Comparison of ENCODE assay signal across 8 cellular contexts in the genomic region with DNA sequence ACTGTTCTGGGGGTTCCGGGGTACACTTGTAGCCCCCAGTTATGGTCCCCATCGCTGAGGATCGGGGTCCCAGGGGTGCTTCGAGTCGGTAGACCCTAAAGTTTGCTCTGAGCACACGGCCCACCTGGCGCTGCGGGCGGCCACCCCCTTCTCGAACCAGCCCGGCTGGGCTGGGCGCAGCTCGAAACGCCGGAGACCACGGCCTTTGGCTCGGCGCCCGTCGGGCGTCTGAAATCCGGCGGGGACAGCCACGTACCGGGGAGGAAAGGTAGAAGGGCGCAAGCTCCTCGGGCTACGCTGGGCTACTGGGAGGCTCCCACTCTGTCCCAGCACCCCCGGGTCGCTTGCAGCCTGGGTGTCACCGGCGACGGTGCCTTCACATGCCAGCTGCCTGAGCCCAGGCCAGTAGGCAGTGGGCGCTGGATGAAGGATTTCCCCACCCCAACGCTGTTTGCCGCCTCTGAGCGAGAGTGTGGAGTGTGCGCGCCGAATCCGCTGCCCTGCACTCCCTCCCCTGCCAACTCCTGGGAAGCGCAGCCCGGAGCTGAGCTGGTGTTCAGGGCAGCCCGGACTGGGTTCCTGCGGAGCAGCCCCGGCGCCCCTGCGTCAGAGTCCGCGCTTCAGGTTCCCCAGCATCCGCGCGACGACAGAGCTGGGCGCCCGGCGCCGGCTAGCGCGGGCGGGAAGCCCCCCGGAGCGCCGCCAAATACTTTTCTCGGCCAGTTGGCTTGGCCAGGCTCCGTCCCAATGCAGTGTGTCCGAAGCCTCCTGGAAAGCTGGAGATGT. TPM values are rescaled to one million over a fixed set of nuclear protein-coding genes. Genes with fewer than 3 reads are reported as not detected.
A peak's percentile ranks its signal among the peaks of the same experiment; 100 is the strongest.
DNase-seq lines count a peak whose midpoint lies in the region; ATAC-seq and TF ChIP-seq lines count a peak whose summit lies in the region.

No MANE protein-coding gene starts in this region.

- no peak overlapping the region for H3K27ac ChIP-seq in ectodermal cell (ENCODE audit: insufficient read depth, low read depth, low read length, poor library complexity, severe bottlenecking)
- H3K27ac ChIP-seq in testis, result peak overlapping the region; percentile 87 to 88

- H3K27ac Mint-ChIP-seq in T-helper 1 cell treated with Interleukin-12 subunit alpha and Interleukin-12 subunit beta and Interleukin-4 antibody, amounts not matched to agents 30 μg/mL and 1 μg/mL, for 36 hours, result no peak overlapping the region
- no peak overlapping the region for H3K27ac Mint-ChIP-seq in memory B cell

- H3K27me3 ChIP-seq in ectodermal cell (ENCODE audit: control insufficient read depth, insufficient read depth, low read length, poor library complexity, severe bottlenecking) (peaks cover 63% of the 10 kb centered on the region), testis (no peaks in the 10 kb centered on the region)

- H3K4me1 ChIP-seq in ectodermal cell (ENCODE audit: control insufficient read depth, insufficient read depth, low read length), result no peaks in the 10 kb centered on the region
- no peaks in the 10 kb centered on the region for H3K4me1 ChIP-seq in testis

- DNase-seq in T-helper 1 cell (no peak), SW480 (ENCODE audit: low spot score) (peak; percentile 50), memory B cell (ENCODE audit: low spot score in 2 of 2) (peak in 1 of 2 donors; percentile 15), testis (no peak), NCI-H774 (lab: John Stamatoyannopoulos, UW) (no peak)

- H3K4me3 ChIP-seq in ectodermal cell (ENCODE audit: insufficient read depth, low read depth, low read length), result peak overlapping the region; percentile 39
- peak overlapping the region; percentile 59 to 74 for H3K4me3 ChIP-seq in testis

- no peaks in the 10 kb centered on the region for H3K36me3 ChIP-seq in ectodermal cell (ENCODE audit: control insufficient read depth, insufficient read depth, low read length)
- no peaks in the 10 kb centered on the region for H3K36me3 ChIP-seq in testis (ENCODE audit: low read depth, missing control alignments)

- peak overlapping the region; percentile 77 for H3K4me3 Mint-ChIP-seq in T-helper 1 cell treated with Interleukin-12 subunit alpha and Interleukin-12 subunit beta and Interleukin-4 antibody, amounts not matched to agents 30 μg/mL and 1 μg/mL, for 36 hours
- peak overlapping the region; percentile 70 for H3K4me3 Mint-ChIP-seq in memory B cell

- no peaks in the 10 kb centered on the region for H3K9me3 Mint-ChIP-seq in T-helper 1 cell treated with Interleukin-12 subunit alpha and Interleukin-12 subunit beta and Interleukin-4 antibody, amounts not matched to agents 30 μg/mL and 1 μg/mL, for 36 hours
- H3K9me3 Mint-ChIP-seq in memory B cell, result no peaks in the 10 kb centered on the region

- intact Hi-C loops in testis (cut with DNase I; ENCODE audit: low total_unique reads), result loop anchor here (10.0 kb wide), 1 partner anchor 151 kb away; no protein-coding TSS in a partner anchor

- peaks cover 25% of the 10 kb centered on the region for H3K27me3 Mint-ChIP-seq in T-helper 1 cell treated with Interleukin-12 subunit alpha and Interleukin-12 subunit beta and Interleukin-4 antibody, amounts not matched to agents 30 μg/mL and 1 μg/mL, for 36 hours (ENCODE audit: low read depth)
- H3K27me3 Mint-ChIP-seq in memory B cell, result peaks cover 11% of the 10 kb centered on the region

- H3K36me3 Mint-ChIP-seq in T-helper 1 cell treated with Interleukin-12 subunit alpha and Interleukin-12 subunit beta and Interleukin-4 antibody, amounts not matched to agents 30 μg/mL and 1 μg/mL, for 36 hours (ENCODE audit: low read depth), result peaks cover 2% of the 10 kb centered on the region
- H3K36me3 Mint-ChIP-seq in memory B cell, result peaks cover 2% of the 10 kb centered on the region

- peaks cover 21% of the 10 kb centered on the region for H3K4me1 Mint-ChIP-seq in T-helper 1 cell treated with Interleukin-12 subunit alpha and Interleukin-12 subunit beta and Interleukin-4 antibody, amounts not matched to agents 30 μg/mL and 1 μg/mL, for 36 hours (ENCODE audit: low read depth)
- H3K4me1 Mint-ChIP-seq in memory B cell, result peaks cover 21% of the 10 kb centered on the region

- H3K9me3 ChIP-seq in ectodermal cell (ENCODE audit: control insufficient read depth, low read length) (no peaks in the 10 kb centered on the region), testis (no peaks in the 10 kb centered on the region)

- 0% methylated on average over 67 of the region's 67 CpGs for WGBS in ectodermal cell, 2 experiments
- whole genome bisulfite sequencing in testis, 2 donors, result 0 to 11% methylated on average over 4 to 26 of the region's 67 CpGs

- TF ChIP-seq POLR2A in testis (IDR thresholded peaks at IDR 0.05), result no peak

- ATAC-seq in memory B cell (ENCODE audit: low read depth) (peak; percentile 3), HG02938 (IDR thresholded peaks at IDR 0.05; ENCODE audit: unreplicated experiment) (no peak)

- no peak for TF ChIP-seq CTCF in testis (IDR thresholded peaks at IDR 0.05)

RNA-seq across cellular contexts. Expression of a gene that starts 0.6 kb away (rescaled TPM):
- polyA plus RNA-seq in ectodermal cell (2013, experiment 1 of 4), result 1.3 TPM
- 1.2 TPM for polyA plus RNA-seq in ectodermal cell (2013, experiment 2 of 4)
- 1.2 TPM for polyA plus RNA-seq in ectodermal cell (2013, experiment 3 of 4)
- 1.6 TPM for polyA plus RNA-seq in ectodermal cell (2013, experiment 4 of 4)
- 10 to 100 TPM; 70.6 to 91.5 TPM for total RNA-seq in testis
- 31.3 TPM for polyA plus RNA-seq in testis (ENCODE audit: insufficient read depth, low read depth, low replicate concordance)
